ENCODE assay signal across 8 cellular contexts in the genomic region with DNA sequence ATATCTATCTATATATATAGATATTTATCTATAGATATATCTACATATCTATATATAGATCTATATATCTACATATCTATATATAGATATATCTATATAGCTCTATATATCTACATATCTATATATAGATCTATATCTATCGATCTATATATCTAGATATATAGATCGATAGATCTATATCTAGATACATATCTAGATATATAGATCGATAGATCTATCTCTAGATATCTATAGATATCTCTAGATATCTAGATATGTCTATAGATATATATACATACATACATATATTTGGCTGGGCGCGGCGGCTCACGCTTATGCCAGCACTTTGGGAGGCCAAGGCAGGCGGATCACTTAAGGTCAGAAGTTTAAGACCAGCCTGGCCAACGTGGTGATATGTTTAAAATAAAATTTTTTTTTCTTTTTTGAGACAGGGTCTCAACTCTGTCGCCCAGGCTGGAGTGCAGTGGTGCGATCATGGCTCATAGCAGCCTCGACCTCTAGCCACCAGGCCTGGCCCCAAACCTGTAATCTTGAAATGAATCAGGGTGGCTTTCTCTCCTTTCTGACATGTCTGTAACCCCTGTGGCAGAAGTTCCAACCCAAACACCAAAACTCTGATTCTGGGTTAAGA. TPM values are rescaled to one million over a fixed set of nuclear protein-coding genes. Genes with fewer than 3 reads are reported as not detected.
A peak's percentile ranks its signal among the peaks of the same experiment; 100 is the strongest.
DNase-seq lines count a peak whose midpoint lies in the region; ATAC-seq and TF ChIP-seq lines count a peak whose summit lies in the region.

No MANE protein-coding gene starts in this region.

- peaks cover 0 to 4% (median 2%) of the 10 kb centered on the region in 4 donors for H3K4me1 ChIP-seq in transverse colon

- H3K9me3 Mint-ChIP-seq in activated naive CD4-positive, alpha-beta T cell treated with anti-CD3 and anti-CD28 coated beads, Interleukin-2, amount 50 U/mL, for 72 hours, result no peaks in the 10 kb centered on the region
- no peaks in the 10 kb centered on the region for H3K9me3 Mint-ChIP-seq in activated T-helper 1 cell treated with anti-CD3 and anti-CD28 coated beads, Interleukin-12 subunit alpha, Interleukin-12 subunit beta, Interleukin-2, Interleukin-4 antibody, amounts not matched to agents 30 ng/mL and 10 ng/mL and 1 ng/mL, durations not matched to agents 14 hours and 24 hours and 36 hours

- peak overlapping the region in 3 of 4 donors; percentile 32 to 69 (median 56) for H3K4me3 ChIP-seq in transverse colon

- peaks cover 0 to 13% of the 10 kb centered on the region in 2 donors for H3K36me3 Mint-ChIP-seq in activated naive CD4-positive, alpha-beta T cell treated with anti-CD3 and anti-CD28 coated beads, Interleukin-2, amount 50 U/mL, for 72 hours
- H3K36me3 Mint-ChIP-seq in activated T-helper 1 cell treated with anti-CD3 and anti-CD28 coated beads, Interleukin-12 subunit alpha, Interleukin-12 subunit beta, Interleukin-2, Interleukin-4 antibody, amounts not matched to agents 30 ng/mL and 10 ng/mL and 1 ng/mL, durations not matched to agents 14 hours and 24 hours and 36 hours (ENCODE audit: low read depth), result peaks cover 21% of the 10 kb centered on the region

- H3K4me1 Mint-ChIP-seq in activated T-helper 1 cell treated with anti-CD3 and anti-CD28 coated beads, Interleukin-12 subunit alpha, Interleukin-12 subunit beta, Interleukin-2, Interleukin-4 antibody, amounts not matched to agents 30 ng/mL and 10 ng/mL and 1 ng/mL, durations not matched to agents 14 hours and 24 hours and 36 hours (ENCODE audit: low read depth), result no peaks in the 10 kb centered on the region

- TF ChIP-seq CTCF in VCaP (conservative IDR thresholded peaks at IDR 0.05) (no peak), transverse colon (IDR thresholded peaks at IDR 0.05) (no peak)

- no peaks in the 10 kb centered on the region for H3K27me3 ChIP-seq in transverse colon

- peak; percentile 42 to 65 for ATAC-seq in activated naive CD4-positive, alpha-beta T cell treated with anti-CD3 and anti-CD28 coated beads, Interleukin-2, amount 50 U/mL, for 72 hours
- ATAC-seq in left ventricle myocardium superior, result no peak

- H3K4me3 Mint-ChIP-seq in activated T-helper 1 cell treated with anti-CD3 and anti-CD28 coated beads, Interleukin-12 subunit alpha, Interleukin-12 subunit beta, Interleukin-2, Interleukin-4 antibody, amounts not matched to agents 30 ng/mL and 10 ng/mL and 1 ng/mL, durations not matched to agents 14 hours and 24 hours and 36 hours, result no peak overlapping the region

- no peak for TF ChIP-seq EP300 in transverse colon (IDR thresholded peaks at IDR 0.05; ENCODE audit: low read depth)

- in situ Hi-C loops in transverse colon (cut with MboI; ENCODE audit: low pct_ligation_motif_present in 1 of 4, low pct_unique_long_range_greater_than_20kb in 1 of 4, low sequenced_read_pairs in 3 of 4), result no loop called here

- peaks cover 4% of the 10 kb centered on the region for H3K27me3 Mint-ChIP-seq in activated T-helper 1 cell treated with anti-CD3 and anti-CD28 coated beads, Interleukin-12 subunit alpha, Interleukin-12 subunit beta, Interleukin-2, Interleukin-4 antibody, amounts not matched to agents 30 ng/mL and 10 ng/mL and 1 ng/mL, durations not matched to agents 14 hours and 24 hours and 36 hours (ENCODE audit: insufficient read depth)

- H3K36me3 ChIP-seq in transverse colon, result peaks cover 0 to 32% (median 11%) of the 10 kb centered on the region in 4 donors

- H3K27ac Mint-ChIP-seq in activated naive CD4-positive, alpha-beta T cell treated with anti-CD3 and anti-CD28 coated beads, Interleukin-2, amount 50 U/mL, for 72 hours, result peak overlapping the region in 1 of 2 donors; percentile 98
- H3K27ac Mint-ChIP-seq in activated T-helper 1 cell treated with anti-CD3 and anti-CD28 coated beads, Interleukin-12 subunit alpha, Interleukin-12 subunit beta, Interleukin-2, Interleukin-4 antibody, amounts not matched to agents 30 ng/mL and 10 ng/mL and 1 ng/mL, durations not matched to agents 14 hours and 24 hours and 36 hours, result no peak overlapping the region

- peak in 1 of 2 donors; percentile 27 for DNase-seq in activated naive CD4-positive, alpha-beta T cell treated with anti-CD3 and anti-CD28 coated beads, Interleukin-2, amount 50 U/mL, for 72 hours (ENCODE audit: low spot score in 2 of 2)
- no peak for DNase-seq in activated naive CD4-positive, alpha-beta T cell (lab: John Stamatoyannopoulos, UW)
- DNase-seq in left ventricle myocardium superior (peak; percentile 41), transverse colon (no peak), T-helper 9 cell (no peak), cerebellar cortex (ENCODE audit: low spot score) (no peak)
- no peak for DNase-seq in activated T-helper 1 cell treated with anti-CD3 and anti-CD28 coated beads, Interleukin-12 subunit alpha, Interleukin-12 subunit beta, Interleukin-2, Interleukin-4 antibody, amounts not matched to agents 30 ng/mL and 10 ng/mL and 1 ng/mL, durations not matched to agents 14 hours and 24 hours and 36 hours (ENCODE audit: low spot score)

- intact Hi-C loops in left ventricle myocardium superior (cut with micrococcal nuclease), result loop anchor here (5.0 kb wide), 1 partner anchor 330 kb away; no protein-coding TSS in a partner anchor
- intact Hi-C loops in transverse colon (cut with DNase I; ENCODE audit: low total_unique reads), result loop anchor here (2.0 kb wide), 1 partner anchor 331 kb away; no protein-coding TSS in a partner anchor
- intact Hi-C loops in activated T-helper 1 cell treated with anti-CD3 and anti-CD28 coated beads, Interleukin-12 subunit alpha, Interleukin-12 subunit beta, Interleukin-2, Interleukin-4 antibody, amounts not matched to agents 30 ng/mL and 10 ng/mL and 1 ng/mL, durations not matched to agents 14 hours and 24 hours and 36 hours (cut with micrococcal nuclease), result loop anchor here (1.0 kb wide), 7 partner anchors 18 to 332 kb away; partner anchors contain the start of genes ARPC3, ATP2A2, FAM216A and GPN3

- H3K9me3 ChIP-seq in transverse colon, result no peaks in the 10 kb centered on the region

- H3K27ac ChIP-seq in VCaP, result peak overlapping the region; percentile 55; the same call in 1 of the 2 replicates
- H3K27ac ChIP-seq in transverse colon, result peak overlapping the region; percentile 55 to 77 (median 72)

- WGBS in transverse colon (ENCODE audit: low coverage in 1 of 2), 2 donors, result 76 to 79% methylated on average over 3 to 12 of the region's 12 CpGs

- no peak for TF ChIP-seq POLR2A in transverse colon (IDR thresholded peaks at IDR 0.05)

RNA-seq across cellular contexts. Expression of gene ARPC3, which starts 18.1 kb away (rescaled TPM):
- 100 to 1,000 TPM; 298 to 315 TPM for total RNA-seq in activated naive CD4-positive, alpha-beta T cell treated with anti-CD3 and anti-CD28 coated beads, Interleukin-2, amount 50 U/mL, for 72 hours
- total RNA-seq in left ventricle myocardium superior (82.3 TPM), transverse colon (100 to 1,000 TPM in 3 of 4 donors, 10 to 100 TPM in 1; 27.9 to 429 (median 262) TPM)
- total RNA-seq in activated T-helper 1 cell treated with anti-CD3 and anti-CD28 coated beads, Interleukin-12 subunit alpha, Interleukin-12 subunit beta, Interleukin-2, Interleukin-4 antibody, amounts not matched to agents 30 ng/mL and 10 ng/mL and 1 ng/mL, durations not matched to agents 14 hours and 24 hours and 36 hours, result 279 and 290 TPM in 2 replicates

RNA-seq across cellular contexts. Expression of gene ANAPC7, which starts 28.6 kb away (rescaled TPM):
- total RNA-seq in activated naive CD4-positive, alpha-beta T cell treated with anti-CD3 and anti-CD28 coated beads, Interleukin-2, amount 50 U/mL, for 72 hours, result 10 to 100 TPM; 63.1 to 64.8 TPM
- total RNA-seq in left ventricle myocardium superior, result 31.8 TPM
- 100 to 1,000 TPM in 1 of 4 donors, 10 to 100 TPM in 3; 16.8 to 127 (median 31.4) TPM for total RNA-seq in transverse colon
- 72.0 and 72.6 TPM in 2 replicates for total RNA-seq in activated T-helper 1 cell treated with anti-CD3 and anti-CD28 coated beads, Interleukin-12 subunit alpha, Interleukin-12 subunit beta, Interleukin-2, Interleukin-4 antibody, amounts not matched to agents 30 ng/mL and 10 ng/mL and 1 ng/mL, durations not matched to agents 14 hours and 24 hours and 36 hours

RNA-seq across cellular contexts. Expression of gene GPN3, which starts 36.0 kb away (rescaled TPM):
- total RNA-seq in activated naive CD4-positive, alpha-beta T cell treated with anti-CD3 and anti-CD28 coated beads, Interleukin-2, amount 50 U/mL, for 72 hours, result 10 to 100 TPM; 49.9 to 74.0 TPM
- total RNA-seq in left ventricle myocardium superior (27.5 TPM), transverse colon (1 to 10 TPM in 3 of 4 donors, not detected in 1; 6.1 to 9.2 (median 8.8) TPM)
- total RNA-seq in activated T-helper 1 cell treated with anti-CD3 and anti-CD28 coated beads, Interleukin-12 subunit alpha, Interleukin-12 subunit beta, Interleukin-2, Interleukin-4 antibody, amounts not matched to agents 30 ng/mL and 10 ng/mL and 1 ng/mL, durations not matched to agents 14 hours and 24 hours and 36 hours, result 50.3 and 55.5 TPM in 2 replicates

RNA-seq across cellular contexts. Expression of gene FAM216A, which starts 36.6 kb away (rescaled TPM):
- total RNA-seq in activated naive CD4-positive, alpha-beta T cell treated with anti-CD3 and anti-CD28 coated beads, Interleukin-2, amount 50 U/mL, for 72 hours, result 10 to 100 TPM; 17.4 to 41.5 TPM
- total RNA-seq in left ventricle myocardium superior, result 3.8 TPM
- total RNA-seq in transverse colon, result 1 to 10 TPM in 3 of 4 donors, not detected in 1; 1.2 to 6.7 (median 1.6) TPM
- 40.8 and 45.9 TPM in 2 replicates for total RNA-seq in activated T-helper 1 cell treated with anti-CD3 and anti-CD28 coated beads, Interleukin-12 subunit alpha, Interleukin-12 subunit beta, Interleukin-2, Interleukin-4 antibody, amounts not matched to agents 30 ng/mL and 10 ng/mL and 1 ng/mL, durations not matched to agents 14 hours and 24 hours and 36 hours
